In genomic region chr6:107103082-107103481, GRCh38 we compare ENCODE assay signal across 19 cellular contexts. TPM values are rescaled to one million over a fixed set of nuclear protein-coding genes. Genes with fewer than 3 reads are reported as not detected.
DNase-seq lines count a peak whose midpoint lies in the region; ATAC-seq, FAIRE-seq and TF ChIP-seq lines count a peak whose summit lies in the region.
"Had no signal": no experiment of that assay in that cellular context is flagged by ENCODE, and none has a peak within 500 bp of the region (broad histone marks: within the 10 kb centered on the region; RNA-seq: fewer than 3 reads in every experiment).

No MANE protein-coding gene starts in this region.

- H3K36me3 ChIP-seq in OCI-LY1 (ENCODE audit: insufficient read depth, low read length) (peaks cover 12% of the 10 kb centered on the region; the same call in 1 of the 2 replicates), upper lobe of right lung (no peaks in the 10 kb centered on the region)

- no peaks in the 10 kb centered on the region for H4K20me1 ChIP-seq in OCI-LY1 (ENCODE audit: insufficient read depth, low read length)

- FAIRE-seq in H54 (lab: Jason Lieb, UNC) = no peak
- FAIRE-seq: HTR-8/SVneo had no signal

- H3K4me1 ChIP-seq in OCI-LY1 (ENCODE audit: insufficient read depth, low read length, severe bottlenecking) = peaks cover 82% of the 10 kb centered on the region
- no peaks in the 10 kb centered on the region for H3K4me1 ChIP-seq in upper lobe of right lung

- no peak for TF ChIP-seq POLR2A in H54 (IDR thresholded peaks at IDR 0.05; ENCODE audit: low read depth, low read length)

- intact Hi-C loops in cardiac septum (cut with DNase I) (no loop called here), Right ventricle myocardium inferior (cut with DNase I) (no loop called here), upper lobe of right lung (cut with DNase I) (no loop called here)

- 0 out of 2 replicates have a peak, but pooled peaks cover 2% of the 10 kb centered on the region for H3K79me2 ChIP-seq in OCI-LY1 (ENCODE audit: insufficient read depth, low read length)

- H3K9me3 ChIP-seq in OCI-LY1 (ENCODE audit: low read length) = no peaks in the 10 kb centered on the region
- no peaks in the 10 kb centered on the region for H3K9me3 ChIP-seq in upper lobe of right lung

- no peak for TF ChIP-seq CTCF in OCI-LY1 (IDR thresholded peaks at IDR 0.05; ENCODE audit: low read length)
- no peak for TF ChIP-seq CTCF in upper lobe of right lung (IDR thresholded peaks at IDR 0.05)

- H3K27ac ChIP-seq in OCI-LY1 (ENCODE audit: low read depth, low read length, poor library complexity, severe bottlenecking) (peak overlapping the region; percentile 92), upper lobe of right lung (no peak overlapping the region)
- H3K27ac ChIP-seq: GM23248, HL-60 had no signal

- DNase-seq in cardiac septum (ENCODE audit: low spot score) = peak; percentile 68
- DNase-seq in Right ventricle myocardium inferior (ENCODE audit: missing footprints) = no peak
- DNase-seq in kidney tubule cell (ENCODE audit: low spot score) = peak; percentile 54
- no peak for DNase-seq in upper lobe of right lung
- no peak for DNase-seq in H54 (ENCODE audit: insufficient read length, low spot score)
- no peak for DNase-seq in DMS153 (lab: John Stamatoyannopoulos, UW)
- DNase-seq: AML-193; CD4-positive, CD25-positive, alpha-beta regulatory T cell; DMS79 treated with DMSO at 0.1 percent for 48 hours; GM23248; HFFc6; NCI-H187 treated with DMSO at 0.1 percent for 48 hours; SHP77 treated with DMSO at 0.1 percent for 48 hours; T-helper 1 cell had no signal

- no peak for ATAC-seq in Right ventricle myocardium inferior
- ATAC-seq in upper lobe of right lung = peak; percentile 48
- ATAC-seq in HG03354 (IDR thresholded peaks at IDR 0.05; ENCODE audit: poor library complexity, severe bottlenecking, unreplicated experiment) = no peak
- ATAC-seq: SK-N-SH treated with all-trans-retinoic acid at 6 μM for 48 hours had no signal

- H3K4me2 ChIP-seq in OCI-LY1 (ENCODE audit: low read length) = peak overlapping the region; percentile 48

- H3K27me3 ChIP-seq in OCI-LY1 (ENCODE audit: insufficient read depth, low read length) = no peaks in the 10 kb centered on the region
- no peaks in the 10 kb centered on the region for H3K27me3 ChIP-seq in upper lobe of right lung

- peak overlapping the region; percentile 47 for H3K9ac ChIP-seq in OCI-LY1 (ENCODE audit: low read length)
- H3K9ac ChIP-seq: GM23248 had no signal

- H3K9me2 ChIP-seq in OCI-LY1 (ENCODE audit: low read depth, low read length) = no peaks in the 10 kb centered on the region

- H3K4me3 ChIP-seq in OCI-LY1 (ENCODE audit: low read depth, low read length, poor library complexity, severe bottlenecking) (peak overlapping the region; percentile 26), upper lobe of right lung (no peak overlapping the region)
- H3K4me3 ChIP-seq: GM23248 had no signal

- no peak overlapping the region for H2AFZ ChIP-seq in OCI-LY1 (ENCODE audit: low read length)
- H2AFZ ChIP-seq: GM23248 had no signal

- no peaks in the 10 kb centered on the region; the same call in 1 of the 2 replicates for H3F3A ChIP-seq in OCI-LY1 (ENCODE audit: insufficient read depth, low read length)

RNA-seq across cellular contexts. Expression of gene BEND3, which starts 12.2 kb away (rescaled TPM):
- 2.1 TPM for total RNA-seq in cardiac septum
- 1.6 TPM for total RNA-seq in Right ventricle myocardium inferior
- total RNA-seq in upper lobe of right lung = 3.8 TPM

Comparison
In these comparisons a context has a peak if more than half of its experiments do, and no peak if none do; other contexts are left out.
1. DNase-seq: peak in cardiac septum (single experiment) and kidney tubule cell (single experiment); none in Right ventricle myocardium inferior (single experiment), upper lobe of right lung (single experiment), H54 (single experiment) and DMS153 (single experiment).